ENCODE assay signal across 29 cellular contexts in the genomic region with DNA sequence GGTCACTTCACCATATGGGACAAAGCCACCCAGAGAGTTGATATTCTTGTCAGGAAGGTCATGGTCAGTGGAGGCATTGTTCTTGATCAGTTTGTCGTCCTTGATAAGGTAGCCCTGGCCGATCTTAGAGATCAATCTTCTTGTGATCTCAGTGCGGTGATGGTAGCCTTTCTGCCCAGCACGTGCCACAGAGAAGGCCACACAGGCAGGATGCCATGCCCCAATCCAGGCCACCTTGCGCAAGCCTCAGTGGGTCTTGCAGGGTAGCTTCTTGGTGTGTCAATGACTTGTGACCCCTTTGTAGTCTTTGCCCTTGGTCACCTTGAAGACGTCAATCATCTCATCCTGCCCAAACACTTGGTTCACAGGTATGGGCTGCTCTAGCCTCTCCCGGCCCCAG.
"Had no signal": no experiment of that assay in that cellular context is flagged by ENCODE, and none has a peak within 500 bp of the region (broad histone marks: within the 10 kb centered on the region; RNA-seq: fewer than 3 reads in every experiment).

No MANE protein-coding gene starts in this region.

- H3K36me3 Mint-ChIP-seq: naive thymus-derived CD4-positive, alpha-beta T cell; natural killer cell; neural progenitor cell; stimulated activated memory B cell treated with anti-CD40 and anti-IgM and Interleukin-4, amounts not matched to agents 10 μg/mL and 1 μg/mL and 100 μg/mL, for 72 hours had no signal

- H3K4me1 ChIP-seq: neural progenitor cell, parathyroid adenoma, psoas muscle, spleen, thyroid gland, tibial nerve, upper lobe of right lung, uterus had no signal

- ATAC-seq: naive thymus-derived CD4-positive, alpha-beta T cell; psoas muscle; right cardiac atrium; sciatic nerve; stimulated activated memory B cell treated with anti-CD40 and anti-IgM and Interleukin-4, amounts not matched to agents 10 μg/mL and 1 μg/mL and 100 μg/mL, for 72 hours; stimulated activated naive CD8-positive, alpha-beta T cell treated with anti-CD3 and anti-CD28 coated beads, Interleukin-15, amount 100 ng/mL, for 72 hours; stimulated activated naive CD8-positive, alpha-beta T cell treated with anti-CD3 and anti-CD28 coated beads, Interleukin-15, Interleukin-2, amounts not matched to agents 100 U/mL and 50 U/mL, for 24 hours; upper lobe of right lung had no signal

- H3K4me3 ChIP-seq: neural progenitor cell, ovary, psoas muscle, skin epidermis, smooth muscle cell, spleen, thoracic aorta, thyroid gland, tibial nerve, upper lobe of right lung, uterus had no signal

- H3K27me3 Mint-ChIP-seq: progenitor cell of endocrine pancreas; stimulated activated naive CD8-positive, alpha-beta T cell treated with anti-CD3 and anti-CD28 coated beads, Interleukin-15, amount 100 ng/mL, for 72 hours had no signal

- H3K27ac ChIP-seq: neural progenitor cell, ovary, parathyroid adenoma, psoas muscle, skin epidermis, spleen, thoracic aorta, thyroid gland, tibial nerve, upper lobe of right lung, uterus had no signal

- H3K27me3 ChIP-seq: neural progenitor cell, ovary, spleen, thyroid gland, tibial nerve, upper lobe of right lung, uterus had no signal

- H2AFZ ChIP-seq: neural progenitor cell, parathyroid adenoma had no signal

- H3K4me2 ChIP-seq: neural progenitor cell, smooth muscle cell had no signal

- H3K4me1 Mint-ChIP-seq: naive thymus-derived CD4-positive, alpha-beta T cell; natural killer cell; nephron; stimulated activated naive CD8-positive, alpha-beta T cell treated with anti-CD3 and anti-CD28 coated beads, Interleukin-15, amount 100 ng/mL, for 72 hours had no signal

- DNase-seq: naive thymus-derived CD4-positive, alpha-beta T cell; natural killer cell; occipital lobe; ovary; psoas muscle; right cardiac atrium; spleen; stimulated activated CD4-positive, alpha-beta T cell treated with anti-CD3 and anti-CD28 coated beads, Interleukin-12 subunit alpha, Interleukin-12 subunit beta, amount 100 ng/mL, for 4 hours; stimulated activated CD4-positive, alpha-beta T cell treated with anti-CD3 and anti-CD28 coated beads, Interleukin-1b, Interleukin-23, amount 100 ng/mL, for 48 hours; stimulated activated CD4-positive, alpha-beta T cell treated with anti-CD3 and anti-CD28 coated beads, Interleukin-4, amount 100 ng/mL, for 1 hour; stimulated activated CD4-positive, alpha-beta T cell treated with anti-CD3 and anti-CD28 coated beads, Interleukin-4, amount 100 ng/mL, for 4 hours; stimulated activated CD8-positive, alpha-beta memory T cell treated with anti-CD3 and anti-CD28 coated beads, Interleukin-4, amount 100 ng/mL, for 48 hours; stimulated activated naive CD4-positive, alpha-beta T cell; stimulated activated naive CD8-positive, alpha-beta T cell treated with anti-CD3 and anti-CD28 coated beads, Interleukin-15, amount 100 ng/mL, for 72 hours; stimulated activated naive CD8-positive, alpha-beta T cell treated with anti-CD3 and anti-CD28 coated beads, Interleukin-15, Interleukin-2, amounts not matched to agents 100 U/mL and 50 U/mL, for 24 hours; thyroid gland; trophoblast cell; upper lobe of right lung; uterus had no signal

- H3K79me2 ChIP-seq: parathyroid adenoma had no signal

- H3K9me3 ChIP-seq: ovary, psoas muscle, thyroid gland, upper lobe of right lung, uterus had no signal

- H3K36me3 ChIP-seq: neural progenitor cell, ovary, spleen, thoracic aorta, thyroid gland, tibial nerve, upper lobe of right lung, uterus had no signal

- H3K27ac Mint-ChIP-seq: natural killer cell; nephron; neural progenitor cell; progenitor cell of endocrine pancreas; stimulated activated memory B cell treated with anti-CD40 and anti-IgM and Interleukin-4, amounts not matched to agents 10 μg/mL and 1 μg/mL and 100 μg/mL, for 72 hours; stimulated activated naive CD8-positive, alpha-beta T cell treated with anti-CD3 and anti-CD28 coated beads, Interleukin-15, amount 100 ng/mL, for 72 hours had no signal

- H3K4me3 Mint-ChIP-seq: naive thymus-derived CD4-positive, alpha-beta T cell; natural killer cell; nephron; neural progenitor cell; stimulated activated memory B cell treated with anti-CD40 and anti-IgM and Interleukin-4, amounts not matched to agents 10 μg/mL and 1 μg/mL and 100 μg/mL, for 72 hours; stimulated activated naive CD8-positive, alpha-beta T cell treated with anti-CD3 and anti-CD28 coated beads, Interleukin-15, amount 100 ng/mL, for 72 hours had no signal

- H3K9ac ChIP-seq: neural progenitor cell, parathyroid adenoma had no signal
